1 cellular context compared by ENCODE assay signal in genomic region chr17:35764123-35764991, GRCh38.
A peak's percentile ranks its signal among the peaks of the same experiment; 100 is the strongest.
TF ChIP-seq lines count a peak whose summit lies in the region.

No MANE protein-coding gene starts in this region.

TF ChIP-seq in HepG2, 621 proteins besides CTCF, POLR2A, EP300 and RAD21 (continued from another document and continues in another):
- no peak for TF ChIP-seq ZNF407 (CRISPR knock-in tag; IDR thresholded peaks at IDR 0.05; ENCODE audit: not compliant biosample characterization)
- TF ChIP-seq BCLAF1 (IDR thresholded peaks at IDR 0.05): no peak
- TF ChIP-seq SNRNP70 (IDR thresholded peaks at IDR 0.05; ENCODE audit: low read depth, low read length): no peak
- no peak for TF ChIP-seq HMGXB3 (CRISPR knock-in tag; IDR thresholded peaks at IDR 0.05; ENCODE audit: borderline replicate concordance)
- TF ChIP-seq RBM22 (optimal IDR thresholded peaks at IDR 0.05; ENCODE audit: low read length): no peak
- no peak for TF ChIP-seq GRHL1 (CRISPR knock-in tag; conservative IDR thresholded peaks at IDR 0.05)
- TF ChIP-seq TFAP4 (IDR thresholded peaks at IDR 0.05; ENCODE audit: borderline replicate concordance, low read depth): peak; percentile 70; the same call in 1 of the 2 replicates
- TF ChIP-seq GPBP1L1 (CRISPR knock-in tag; IDR thresholded peaks at IDR 0.05): no peak
- TF ChIP-seq TRIM22 (IDR thresholded peaks at IDR 0.05): no peak
- TF ChIP-seq MED1 (CRISPR knock-in tag; IDR thresholded peaks at IDR 0.05): peak; percentile 50
- peak; percentile 97 for TF ChIP-seq ZSCAN20 (CRISPR knock-in tag; IDR thresholded peaks at IDR 0.05; ENCODE audit: borderline replicate concordance)
- no peak for TF ChIP-seq ARID3A (IDR thresholded peaks at IDR 0.05; ENCODE audit: low read depth, low read length)
- no peak for TF ChIP-seq CHCHD3 (CRISPR knock-in tag; IDR thresholded peaks at IDR 0.05)
- TF ChIP-seq SATB2 (CRISPR knock-in tag; IDR thresholded peaks at IDR 0.05): 0 out of 2 replicates have a peak, but pooled peaks have one; percentile 44
- peak; percentile 36; the same call in 1 of the 2 replicates for TF ChIP-seq ZNF614 (CRISPR knock-in tag; IDR thresholded peaks at IDR 0.05; ENCODE audit: borderline replicate concordance)
- 0 out of 2 replicates have a peak, but pooled peaks have one; percentile 39 for TF ChIP-seq ZNF839 (CRISPR knock-in tag; IDR thresholded peaks at IDR 0.05; ENCODE audit: borderline replicate concordance)
- 0 out of 2 replicates have a peak, but pooled peaks have one; percentile 19 for TF ChIP-seq ZNF629 (CRISPR knock-in tag; conservative IDR thresholded peaks at IDR 0.05)
- no peak for TF ChIP-seq ZNF24 (IDR thresholded peaks at IDR 0.05)
- 0 out of 2 replicates have a peak, but pooled peaks have one; percentile 88 for TF ChIP-seq ZNF414 (CRISPR knock-in tag; IDR thresholded peaks at IDR 0.05)
- no peak; the same call in 1 of the 2 replicates for TF ChIP-seq ZSCAN9 (CRISPR knock-in tag; IDR thresholded peaks at IDR 0.05; ENCODE audit: borderline replicate concordance)
- TF ChIP-seq ELF4 (CRISPR knock-in tag; IDR thresholded peaks at IDR 0.05; ENCODE audit: borderline replicate concordance): no peak
- TF ChIP-seq MEF2D (CRISPR knock-in tag; IDR thresholded peaks at IDR 0.05): no peak
- TF ChIP-seq ZFP36L1 (CRISPR knock-in tag; IDR thresholded peaks at IDR 0.05): 0 out of 2 replicates have a peak, but pooled peaks have one; percentile 45
- no peak for TF ChIP-seq SP1 (IDR thresholded peaks at IDR 0.05)
- TF ChIP-seq SP1 (CRISPR knock-in tag; IDR thresholded peaks at IDR 0.05): no peak
- TF ChIP-seq ZNF639 (CRISPR knock-in tag; conservative IDR thresholded peaks at IDR 0.05): no peak
- no peak for TF ChIP-seq ZNF75D (CRISPR knock-in tag; IDR thresholded peaks at IDR 0.05; ENCODE audit: borderline replicate concordance)
